Comparison of ENCODE assay signal across 8 cellular contexts in genomic region chr2:229133155-229133772, GRCh38.
DNase-seq lines count a peak whose midpoint lies in the region; ATAC-seq and TF ChIP-seq lines count a peak whose summit lies in the region.

No MANE protein-coding gene starts in this region.

- DNase-seq in NCI-H2081 treated with DMSO at 0.1 percent for 48 hours (lab: John Stamatoyannopoulos, UW) (peak; percentile 37), mammary epithelial cell (peak; percentile 40), medulla oblongata (ENCODE audit: extremely low spot score) (peak; percentile 79), D341Med (ENCODE audit: low spot score) (no peak), occipital lobe (lab: John Stamatoyannopoulos, UW) (no peak)
- no peak for DNase-seq in effector memory CD4-positive, alpha-beta T cell

- no peak overlapping the region for H3K4me2 ChIP-seq in mammary epithelial cell (ENCODE audit: insufficient read depth, low read depth, low read length)

- dilution Hi-C loops in mammary epithelial cell (cut with HindIII; ENCODE audit: low sequenced_read_pairs): no loop called here

- H2AFZ ChIP-seq in mammary epithelial cell (ENCODE audit: low read depth, low read length): no peak overlapping the region

- no peak overlapping the region for H3K4me3 Mint-ChIP-seq in stimulated activated memory B cell treated with anti-CD40 and anti-IgM and Interleukin-4, amounts not matched to agents 10 μg/mL and 1 μg/mL and 100 μg/mL, for 72 hours

- ATAC-seq in stimulated activated memory B cell treated with anti-CD40 and anti-IgM and Interleukin-4, amounts not matched to agents 10 μg/mL and 1 μg/mL and 100 μg/mL, for 72 hours: no peak

- no TSS peak for BruUV-seq in mammary epithelial cell (replicated peaks; lab: Mats Ljungman, UMichigan)

- H3K9me3 ChIP-seq in mammary epithelial cell (replicated peaks; ENCODE audit: insufficient read depth, low read length): no peaks in the 10 kb centered on the region
- no peaks in the 10 kb centered on the region for H3K9me3 ChIP-seq in effector memory CD4-positive, alpha-beta T cell (ENCODE audit: control insufficient read depth, low read length)

- WGBS in mammary epithelial cell (ENCODE audit: low coverage, missing lambda C conversion rate): 28% methylated on average over 5 of the region's 5 CpGs

- no peaks in the 10 kb centered on the region for H3K4me1 Mint-ChIP-seq in stimulated activated memory B cell treated with anti-CD40 and anti-IgM and Interleukin-4, amounts not matched to agents 10 μg/mL and 1 μg/mL and 100 μg/mL, for 72 hours

- no peak overlapping the region for H3K27ac Mint-ChIP-seq in stimulated activated memory B cell treated with anti-CD40 and anti-IgM and Interleukin-4, amounts not matched to agents 10 μg/mL and 1 μg/mL and 100 μg/mL, for 72 hours

- H3K9ac ChIP-seq in mammary epithelial cell (ENCODE audit: insufficient read depth, low read length): no peak overlapping the region

- H3K79me2 ChIP-seq in mammary epithelial cell (ENCODE audit: insufficient read depth, low read length): no peaks in the 10 kb centered on the region

- H3K27me3 Mint-ChIP-seq in stimulated activated memory B cell treated with anti-CD40 and anti-IgM and Interleukin-4, amounts not matched to agents 10 μg/mL and 1 μg/mL and 100 μg/mL, for 72 hours: no peaks in the 10 kb centered on the region

- H3K36me3 ChIP-seq in mammary epithelial cell (ENCODE audit: insufficient read depth, low read length): no peaks in the 10 kb centered on the region
- no peaks in the 10 kb centered on the region for H3K36me3 ChIP-seq in effector memory CD4-positive, alpha-beta T cell (ENCODE audit: control insufficient read depth, insufficient read depth, low read length)

- CTCF ChIA-PET in mammary epithelial cell (lab: Charles Lee; ENCODE audit: low non-redundant PET): no interaction called here

- no peaks in the 10 kb centered on the region for H3K36me3 Mint-ChIP-seq in stimulated activated memory B cell treated with anti-CD40 and anti-IgM and Interleukin-4, amounts not matched to agents 10 μg/mL and 1 μg/mL and 100 μg/mL, for 72 hours

- in situ Hi-C loops in mammary epithelial cell (cut with MboI; ENCODE audit: low sequenced_read_pairs in 2 of 2): no loop called here

- no peaks in the 10 kb centered on the region for H3K9me3 Mint-ChIP-seq in stimulated activated memory B cell treated with anti-CD40 and anti-IgM and Interleukin-4, amounts not matched to agents 10 μg/mL and 1 μg/mL and 100 μg/mL, for 72 hours

- H3K27me3 ChIP-seq in mammary epithelial cell (ENCODE audit: insufficient read depth, low read length): no peaks in the 10 kb centered on the region
- H3K27me3 ChIP-seq in effector memory CD4-positive, alpha-beta T cell (replicated peaks; ENCODE audit: control insufficient read depth, insufficient read depth, low read length, poor library complexity, severe bottlenecking): no peaks in the 10 kb centered on the region

- no peak overlapping the region for H3K27ac ChIP-seq in mammary epithelial cell (ENCODE audit: insufficient read depth, low read depth, low read length)
- no peak overlapping the region for H3K27ac ChIP-seq in effector memory CD4-positive, alpha-beta T cell (ENCODE audit: insufficient read depth, low read length, poor library complexity, severe bottlenecking)

- TF ChIP-seq CTCF in GM12872 (IDR thresholded peaks at IDR 0.05; ENCODE audit: insufficient read depth, low read depth, low read length) (0 out of 3 replicates have a peak, but pooled peaks have one; percentile 7), mammary epithelial cell (conservative IDR thresholded peaks at IDR 0.05 in 1 of 2, IDR thresholded peaks at IDR 0.05 in 1 of 2; ENCODE audit: extremely low read depth in 1 of 2, insufficient read depth in 1 of 2, low read depth in 1 of 2, low read length in 2 of 2) (peak; percentile 46 to 77)

- H3K4me3 ChIP-seq in mammary epithelial cell (replicated peaks in 1 of 3; ENCODE audit: insufficient read depth in 1 of 3, low read depth in 2 of 3, low read length in 3 of 3): no peak overlapping the region
- H3K4me3 ChIP-seq in effector memory CD4-positive, alpha-beta T cell (ENCODE audit: insufficient read depth, low read depth, low read length, poor library complexity, severe bottlenecking): no peak overlapping the region

- H4K20me1 ChIP-seq in mammary epithelial cell (ENCODE audit: insufficient read depth, low read length): no peaks in the 10 kb centered on the region

- intact Hi-C loops in mammary epithelial cell (cut with micrococcal nuclease): loop anchor here (1.0 to 5.0 kb wide), 5 partner anchors 140 to 582 kb away; no protein-coding TSS in a partner anchor

- H3K4me1 ChIP-seq in mammary epithelial cell (ENCODE audit: insufficient read depth, low read length): no peaks in the 10 kb centered on the region
- H3K4me1 ChIP-seq in effector memory CD4-positive, alpha-beta T cell (ENCODE audit: control insufficient read depth, insufficient read depth, low read length, poor library complexity, severe bottlenecking): no peaks in the 10 kb centered on the region

Comparison
In these comparisons a context has a peak if more than half of its experiments do, and no peak if none do; other contexts are left out.
1. DNase-seq: peak in NCI-H2081 treated with DMSO at 0.1 percent for 48 hours (single experiment), mammary epithelial cell (single experiment) and medulla oblongata (single experiment); none in effector memory CD4-positive, alpha-beta T cell (0 of 3), D341Med (single experiment) and occipital lobe (single experiment).